ENCODE assay signal across 18 cellular contexts in the genomic region with DNA sequence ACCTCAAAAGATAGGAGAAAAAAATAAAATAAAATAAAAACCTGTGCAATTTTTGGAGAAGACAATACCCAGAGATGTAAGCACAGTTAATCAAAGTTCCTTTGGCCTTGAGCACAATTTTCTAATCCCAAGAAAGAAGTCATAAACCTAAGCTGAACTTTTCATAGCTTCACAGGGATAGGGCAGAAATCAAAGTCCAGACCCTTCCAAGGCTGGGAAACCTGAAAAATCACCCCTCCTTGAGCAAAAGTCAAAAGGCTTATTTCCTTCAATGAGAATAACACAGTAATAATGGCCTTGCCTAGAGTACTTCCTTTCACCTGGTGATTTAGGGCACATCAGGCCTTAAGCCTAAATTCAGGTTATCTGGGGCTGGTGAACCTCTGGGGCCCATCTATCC.
"Had no signal": no experiment of that assay in that cellular context is flagged by ENCODE, and none has a peak within 500 bp of the region (broad histone marks: within the 10 kb centered on the region; RNA-seq: fewer than 3 reads in every experiment).

No MANE protein-coding gene starts in this region.

- ATAC-seq: HepG2, K562 had no signal

- H3K27ac ChIP-seq: KMS-11 had no signal

- H3K4me2 ChIP-seq: KMS-11, SK-N-SH had no signal

- FAIRE-seq: HepG2, K562 had no signal

- H3K9me3 ChIP-seq: SK-N-SH had no signal

- DNase-seq: MM.1S, NCI-H1092 treated with DMSO at 0.1 percent for 48 hours, NCI-H1436, NCI-H187, NCI-H2029, NCI-H2081 treated with DMSO at 0.1 percent for 48 hours, NCI-H2171, NCI-H510A, NCI-H524 treated with DMSO at 0.1 percent for 48 hours, NCI-H69, NCI-H774, Right ventricle myocardium superior, RPMI8226, SK-N-SH, SW 1271 had no signal

- H3K4me3 ChIP-seq: K562 had no signal

- H3K9ac ChIP-seq: KMS-11, SK-N-SH had no signal
